Comparison of ENCODE assay signal across 1 cellular context in genomic region chr6:33761922-33762629, GRCh38.
A peak's percentile ranks its signal among the peaks of the same experiment; 100 is the strongest.
TF ChIP-seq lines count a peak whose summit lies in the region.

No MANE protein-coding gene starts in this region.

TF ChIP-seq in HepG2, 621 proteins besides CTCF, POLR2A, EP300 and RAD21 (continued from another document and continues in another):
- TF ChIP-seq ZNF629 (CRISPR knock-in tag; conservative IDR thresholded peaks at IDR 0.05): peak; percentile 27; the same call in 1 of the 2 replicates
- TF ChIP-seq GLI4 (CRISPR knock-in tag; IDR thresholded peaks at IDR 0.05; ENCODE audit: borderline replicate concordance): peak; percentile 97; the same call in 1 of the 2 replicates
- TF ChIP-seq MXD1 (CRISPR knock-in tag; IDR thresholded peaks at IDR 0.05): peak; percentile 76
- TF ChIP-seq EZH2 (conservative IDR thresholded peaks at IDR 0.05; ENCODE audit: low read depth, low read length): no peak
- TF ChIP-seq ZNF605 (CRISPR knock-in tag; IDR thresholded peaks at IDR 0.05): no peak
- TF ChIP-seq, protein P1, sequence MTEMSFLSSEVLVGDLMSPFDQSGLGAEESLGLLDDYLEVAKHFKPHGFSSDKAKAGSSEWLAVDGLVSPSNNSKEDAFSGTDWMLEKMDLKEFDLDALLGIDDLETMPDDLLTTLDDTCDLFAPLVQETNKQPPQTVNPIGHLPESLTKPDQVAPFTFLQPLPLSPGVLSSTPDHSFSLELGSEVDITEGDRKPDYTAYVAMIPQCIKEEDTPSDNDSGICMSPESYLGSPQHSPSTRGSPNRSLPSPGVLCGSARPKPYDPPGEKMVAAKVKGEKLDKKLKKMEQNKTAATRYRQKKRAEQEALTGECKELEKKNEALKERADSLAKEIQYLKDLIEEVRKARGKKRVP (CRISPR knock-in tag; IDR thresholded peaks at IDR 0.05): 0 out of 4 replicates have a peak, but pooled peaks of 1 of the 2 experiments have one; percentile 45
- no peak for TF ChIP-seq RBM39 (IDR thresholded peaks at IDR 0.05; ENCODE audit: low read depth, low read length, poor library complexity, severe bottlenecking)
- no peak for TF ChIP-seq ZNF720 (CRISPR knock-in tag; IDR thresholded peaks at IDR 0.05)
- TF ChIP-seq HDAC6 (IDR thresholded peaks at IDR 0.05; ENCODE audit: low read depth, low read length): no peak
- peak; percentile 85; the same call in 1 of the 2 replicates for TF ChIP-seq ZNF121 (CRISPR knock-in tag; IDR thresholded peaks at IDR 0.05)
- peak; percentile 86; the same call in 1 of the 2 replicates for TF ChIP-seq ZNF747 (CRISPR knock-in tag; IDR thresholded peaks at IDR 0.05; ENCODE audit: borderline replicate concordance)
- no peak for TF ChIP-seq SAFB2 (CRISPR knock-in tag; IDR thresholded peaks at IDR 0.05; ENCODE audit: borderline replicate concordance, low read depth)
- TF ChIP-seq KDM3A (CRISPR knock-in tag; IDR thresholded peaks at IDR 0.05; ENCODE audit: low read depth): peak; percentile 92
- TF ChIP-seq, protein P2, sequence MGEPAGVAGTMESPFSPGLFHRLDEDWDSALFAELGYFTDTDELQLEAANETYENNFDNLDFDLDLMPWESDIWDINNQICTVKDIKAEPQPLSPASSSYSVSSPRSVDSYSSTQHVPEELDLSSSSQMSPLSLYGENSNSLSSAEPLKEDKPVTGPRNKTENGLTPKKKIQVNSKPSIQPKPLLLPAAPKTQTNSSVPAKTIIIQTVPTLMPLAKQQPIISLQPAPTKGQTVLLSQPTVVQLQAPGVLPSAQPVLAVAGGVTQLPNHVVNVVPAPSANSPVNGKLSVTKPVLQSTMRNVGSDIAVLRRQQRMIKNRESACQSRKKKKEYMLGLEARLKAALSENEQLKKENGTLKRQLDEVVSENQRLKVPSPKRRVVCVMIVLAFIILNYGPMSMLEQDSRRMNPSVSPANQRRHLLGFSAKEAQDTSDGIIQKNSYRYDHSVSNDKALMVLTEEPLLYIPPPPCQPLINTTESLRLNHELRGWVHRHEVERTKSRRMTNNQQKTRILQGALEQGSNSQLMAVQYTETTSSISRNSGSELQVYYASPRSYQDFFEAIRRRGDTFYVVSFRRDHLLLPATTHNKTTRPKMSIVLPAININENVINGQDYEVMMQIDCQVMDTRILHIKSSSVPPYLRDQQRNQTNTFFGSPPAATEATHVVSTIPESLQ (CRISPR knock-in tag; conservative IDR thresholded peaks at IDR 0.05): no peak
- TF ChIP-seq GFI1 (CRISPR knock-in tag; IDR thresholded peaks at IDR 0.05; ENCODE audit: borderline replicate concordance): peak; percentile 60; the same call in 1 of the 2 replicates
- TF ChIP-seq SOX6 (IDR thresholded peaks at IDR 0.05): no peak
- peak; percentile 89 for TF ChIP-seq SOX6 (CRISPR knock-in tag; IDR thresholded peaks at IDR 0.05)
- TF ChIP-seq, protein P3, sequence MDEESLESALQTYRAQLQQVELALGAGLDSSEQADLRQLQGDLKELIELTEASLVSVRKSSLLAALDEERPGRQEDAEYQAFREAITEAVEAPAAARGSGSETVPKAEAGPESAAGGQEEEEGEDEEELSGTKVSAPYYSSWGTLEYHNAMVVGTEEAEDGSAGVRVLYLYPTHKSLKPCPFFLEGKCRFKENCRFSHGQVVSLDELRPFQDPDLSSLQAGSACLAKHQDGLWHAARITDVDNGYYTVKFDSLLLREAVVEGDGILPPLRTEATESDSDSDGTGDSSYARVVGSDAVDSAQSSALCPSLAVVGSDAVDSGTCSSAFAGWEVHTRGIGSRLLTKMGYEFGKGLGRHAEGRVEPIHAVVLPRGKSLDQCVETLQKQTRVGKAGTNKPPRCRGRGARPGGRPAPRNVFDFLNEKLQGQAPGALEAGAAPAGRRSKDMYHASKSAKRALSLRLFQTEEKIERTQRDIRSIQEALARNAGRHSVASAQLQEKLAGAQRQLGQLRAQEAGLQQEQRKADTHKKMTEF (CRISPR knock-in tag; IDR thresholded peaks at IDR 0.05): peak; percentile 65; the same call in 1 of the 2 replicates
- TF ChIP-seq, protein P4, sequence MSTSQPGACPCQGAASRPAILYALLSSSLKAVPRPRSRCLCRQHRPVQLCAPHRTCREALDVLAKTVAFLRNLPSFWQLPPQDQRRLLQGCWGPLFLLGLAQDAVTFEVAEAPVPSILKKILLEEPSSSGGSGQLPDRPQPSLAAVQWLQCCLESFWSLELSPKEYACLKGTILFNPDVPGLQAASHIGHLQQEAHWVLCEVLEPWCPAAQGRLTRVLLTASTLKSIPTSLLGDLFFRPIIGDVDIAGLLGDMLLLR (CRISPR knock-in tag; IDR thresholded peaks at IDR 0.05): 0 out of 2 replicates have a peak, but pooled peaks have one; percentile 35
- peak; percentile 76; the same call in 1 of the 2 replicates for TF ChIP-seq ARHGAP35 (CRISPR knock-in tag; IDR thresholded peaks at IDR 0.05; ENCODE audit: borderline replicate concordance)
- TF ChIP-seq SMYD3 (CRISPR knock-in tag; IDR thresholded peaks at IDR 0.05): no peak
- peak; percentile 68 for TF ChIP-seq ZNF777 (CRISPR knock-in tag; IDR thresholded peaks at IDR 0.05)
- no peak for TF ChIP-seq ATM (IDR thresholded peaks at IDR 0.05; ENCODE audit: borderline replicate concordance)
- TF ChIP-seq ISL2 (CRISPR knock-in tag; IDR thresholded peaks at IDR 0.05): peak; percentile 82
- no peak; the same call in 1 of the 2 replicates for TF ChIP-seq ZNF552 (CRISPR knock-in tag; IDR thresholded peaks at IDR 0.05; ENCODE audit: borderline replicate concordance)
- TF ChIP-seq SRY (CRISPR knock-in tag; IDR thresholded peaks at IDR 0.05): no peak
- peak; percentile 66; the same call in 1 of the 2 replicates for TF ChIP-seq CAMTA2 (CRISPR knock-in tag; IDR thresholded peaks at IDR 0.05; ENCODE audit: borderline replicate concordance)
- TF ChIP-seq KAT7 (CRISPR knock-in tag; IDR thresholded peaks at IDR 0.05; ENCODE audit: borderline replicate concordance): no peak; the same call in 1 of the 2 replicates
- TF ChIP-seq, protein P5, sequence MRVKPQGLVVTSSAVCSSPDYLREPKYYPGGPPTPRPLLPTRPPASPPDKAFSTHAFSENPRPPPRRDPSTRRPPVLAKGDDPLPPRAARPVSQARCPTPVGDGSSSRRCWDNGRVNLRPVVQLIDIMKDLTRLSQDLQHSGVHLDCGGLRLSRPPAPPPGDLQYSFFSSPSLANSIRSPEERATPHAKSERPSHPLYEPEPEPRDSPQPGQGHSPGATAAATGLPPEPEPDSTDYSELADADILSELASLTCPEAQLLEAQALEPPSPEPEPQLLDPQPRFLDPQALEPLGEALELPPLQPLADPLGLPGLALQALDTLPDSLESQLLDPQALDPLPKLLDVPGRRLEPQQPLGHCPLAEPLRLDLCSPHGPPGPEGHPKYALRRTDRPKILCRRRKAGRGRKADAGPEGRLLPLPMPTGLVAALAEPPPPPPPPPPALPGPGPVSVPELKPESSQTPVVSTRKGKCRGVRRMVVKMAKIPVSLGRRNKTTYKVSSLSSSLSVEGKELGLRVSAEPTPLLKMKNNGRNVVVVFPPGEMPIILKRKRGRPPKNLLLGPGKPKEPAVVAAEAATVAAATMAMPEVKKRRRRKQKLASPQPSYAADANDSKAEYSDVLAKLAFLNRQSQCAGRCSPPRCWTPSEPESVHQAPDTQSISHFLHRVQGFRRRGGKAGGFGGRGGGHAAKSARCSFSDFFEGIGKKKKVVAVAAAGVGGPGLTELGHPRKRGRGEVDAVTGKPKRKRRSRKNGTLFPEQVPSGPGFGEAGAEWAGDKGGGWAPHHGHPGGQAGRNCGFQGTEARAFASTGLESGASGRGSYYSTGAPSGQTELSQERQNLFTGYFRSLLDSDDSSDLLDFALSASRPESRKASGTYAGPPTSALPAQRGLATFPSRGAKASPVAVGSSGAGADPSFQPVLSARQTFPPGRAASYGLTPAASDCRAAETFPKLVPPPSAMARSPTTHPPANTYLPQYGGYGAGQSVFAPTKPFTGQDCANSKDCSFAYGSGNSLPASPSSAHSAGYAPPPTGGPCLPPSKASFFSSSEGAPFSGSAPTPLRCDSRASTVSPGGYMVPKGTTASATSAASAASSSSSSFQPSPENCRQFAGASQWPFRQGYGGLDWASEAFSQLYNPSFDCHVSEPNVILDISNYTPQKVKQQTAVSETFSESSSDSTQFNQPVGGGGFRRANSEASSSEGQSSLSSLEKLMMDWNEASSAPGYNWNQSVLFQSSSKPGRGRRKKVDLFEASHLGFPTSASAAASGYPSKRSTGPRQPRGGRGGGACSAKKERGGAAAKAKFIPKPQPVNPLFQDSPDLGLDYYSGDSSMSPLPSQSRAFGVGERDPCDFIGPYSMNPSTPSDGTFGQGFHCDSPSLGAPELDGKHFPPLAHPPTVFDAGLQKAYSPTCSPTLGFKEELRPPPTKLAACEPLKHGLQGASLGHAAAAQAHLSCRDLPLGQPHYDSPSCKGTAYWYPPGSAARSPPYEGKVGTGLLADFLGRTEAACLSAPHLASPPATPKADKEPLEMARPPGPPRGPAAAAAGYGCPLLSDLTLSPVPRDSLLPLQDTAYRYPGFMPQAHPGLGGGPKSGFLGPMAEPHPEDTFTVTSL (CRISPR knock-in tag; IDR thresholded peaks at IDR 0.05; ENCODE audit: borderline replicate concordance): no peak
- no peak for TF ChIP-seq ZC3H13 (CRISPR knock-in tag; IDR thresholded peaks at IDR 0.05)
- peak; percentile 90 for TF ChIP-seq KDM6A (CRISPR knock-in tag; IDR thresholded peaks at IDR 0.05; ENCODE audit: low read depth)
- TF ChIP-seq RARG (CRISPR knock-in tag; IDR thresholded peaks at IDR 0.05; ENCODE audit: low read depth): no peak
- peak; percentile 76; the same call in 1 of the 2 replicates for TF ChIP-seq ARNT2 (CRISPR knock-in tag; IDR thresholded peaks at IDR 0.05; ENCODE audit: low read depth)
- no peak for TF ChIP-seq ZNF446 (CRISPR knock-in tag; IDR thresholded peaks at IDR 0.05)
- TF ChIP-seq SATB2 (CRISPR knock-in tag; IDR thresholded peaks at IDR 0.05): no peak
- TF ChIP-seq ZBTB1 (CRISPR knock-in tag; IDR thresholded peaks at IDR 0.05; ENCODE audit: borderline replicate concordance): no peak
- no peak for TF ChIP-seq TMF1 (CRISPR knock-in tag; IDR thresholded peaks at IDR 0.05; ENCODE audit: low read depth)
- TF ChIP-seq, protein P6, sequence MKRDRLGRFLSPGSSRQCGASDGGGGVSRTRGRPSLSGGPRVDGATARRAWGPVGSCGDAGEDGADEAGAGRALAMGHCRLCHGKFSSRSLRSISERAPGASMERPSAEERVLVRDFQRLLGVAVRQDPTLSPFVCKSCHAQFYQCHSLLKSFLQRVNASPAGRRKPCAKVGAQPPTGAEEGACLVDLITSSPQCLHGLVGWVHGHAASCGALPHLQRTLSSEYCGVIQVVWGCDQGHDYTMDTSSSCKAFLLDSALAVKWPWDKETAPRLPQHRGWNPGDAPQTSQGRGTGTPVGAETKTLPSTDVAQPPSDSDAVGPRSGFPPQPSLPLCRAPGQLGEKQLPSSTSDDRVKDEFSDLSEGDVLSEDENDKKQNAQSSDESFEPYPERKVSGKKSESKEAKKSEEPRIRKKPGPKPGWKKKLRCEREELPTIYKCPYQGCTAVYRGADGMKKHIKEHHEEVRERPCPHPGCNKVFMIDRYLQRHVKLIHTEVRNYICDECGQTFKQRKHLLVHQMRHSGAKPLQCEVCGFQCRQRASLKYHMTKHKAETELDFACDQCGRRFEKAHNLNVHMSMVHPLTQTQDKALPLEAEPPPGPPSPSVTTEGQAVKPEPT (CRISPR knock-in tag; IDR thresholded peaks at IDR 0.05; ENCODE audit: low read depth): no peak
- TF ChIP-seq MLXIP (CRISPR knock-in tag; IDR thresholded peaks at IDR 0.05; ENCODE audit: borderline replicate concordance): no peak
- TF ChIP-seq CREB1 (IDR thresholded peaks at IDR 0.05): no peak
- TF ChIP-seq CREB1 (CRISPR knock-in tag; IDR thresholded peaks at IDR 0.05): no peak
- TF ChIP-seq ZBTB44 (CRISPR knock-in tag; IDR thresholded peaks at IDR 0.05): no peak
- peak; percentile 72 for TF ChIP-seq ZKSCAN1 (IDR thresholded peaks at IDR 0.05; ENCODE audit: low read length)
- TF ChIP-seq SP140L (CRISPR knock-in tag; IDR thresholded peaks at IDR 0.05; ENCODE audit: borderline replicate concordance): no peak
- TF ChIP-seq MIXL1 (CRISPR knock-in tag; IDR thresholded peaks at IDR 0.05): 0 out of 2 replicates have a peak, but pooled peaks have one; percentile 28
- TF ChIP-seq ZFP90 (CRISPR knock-in tag; IDR thresholded peaks at IDR 0.05; ENCODE audit: borderline replicate concordance): peak; percentile 78
- peak; percentile 83 for TF ChIP-seq ZNF781 (CRISPR knock-in tag; IDR thresholded peaks at IDR 0.05; ENCODE audit: borderline replicate concordance, not compliant biosample characterization)
- 0 out of 2 replicates have a peak, but pooled peaks have one; percentile 16 for TF ChIP-seq TBX3 (IDR thresholded peaks at IDR 0.05; ENCODE audit: borderline replicate concordance)
- 0 out of 2 replicates have a peak, but pooled peaks have one; percentile 77 for TF ChIP-seq ZNF550 (CRISPR knock-in tag; IDR thresholded peaks at IDR 0.05; ENCODE audit: borderline replicate concordance)
- TF ChIP-seq ZNF878 (CRISPR knock-in tag; IDR thresholded peaks at IDR 0.05): no peak; the same call in none of the 2 replicates
